Comparison of ENCODE assay signal across 31 cellular contexts in genomic region chr2:36579297-36579664, GRCh38. TPM values are rescaled to one million over a fixed set of nuclear protein-coding genes. Genes with fewer than 3 reads are reported as not detected.
A peak's percentile ranks its signal among the peaks of the same experiment; 100 is the strongest.
DNase-seq lines count a peak whose midpoint lies in the region; ATAC-seq, FAIRE-seq and TF ChIP-seq lines count a peak whose summit lies in the region.
"Had no signal": no experiment of that assay in that cellular context is flagged by ENCODE, and none has a peak within 500 bp of the region (broad histone marks: within the 10 kb centered on the region; RNA-seq: fewer than 3 reads in every experiment).

No MANE protein-coding gene starts in this region.

- CTCF ChIA-PET in HepG2 (lab: Yijun Ruan, JAX; ENCODE audit: low intra/inter-chr PET ratio, low total read pairs), result no interaction called here
- CTCF ChIA-PET in T-cell (lab: Charles Lee), result no interaction called here

- ATAC-seq in HepG2 (peak; percentile 30; the same call in 2 of the 3 replicates), right lobe of liver (no peak), T-cell (replicated peaks in 1 of 4) (no peak)
- ATAC-seq: stimulated activated naive CD8-positive, alpha-beta T cell treated with anti-CD3 and anti-CD28 coated beads, Interleukin-15, Interleukin-2, amounts not matched to agents 100 U/mL and 50 U/mL, for 24 hours had no signal

- no peak for TF ChIP-seq POLR2A in HepG2 (IDR thresholded peaks at IDR 0.05; ENCODE audit: insufficient read depth in 1 of 2, low read depth in 2 of 2, low read length in 2 of 2)
- no peak for TF ChIP-seq POLR2A in right lobe of liver (IDR thresholded peaks at IDR 0.05)

- H3K4me1 ChIP-seq in HepG2 (ENCODE audit: insufficient read depth, low read length) (peaks cover 13% of the 10 kb centered on the region), right lobe of liver (peaks cover 0 to 12% (median 2%) of the 10 kb centered on the region in 4 donors)
- H3K4me1 ChIP-seq: adrenal gland, BLaER1, testis, uterus had no signal

- H3K36me3 Mint-ChIP-seq in progenitor cell of endocrine pancreas (ENCODE audit: insufficient read depth), result peaks cover 49% of the 10 kb centered on the region
- peaks cover 88% of the 10 kb centered on the region for H3K36me3 Mint-ChIP-seq in T-cell

- H3K27ac Mint-ChIP-seq in progenitor cell of endocrine pancreas (peak overlapping the region; percentile 81), T-cell (no peak overlapping the region)
- H3K27ac Mint-ChIP-seq: memory B cell had no signal

- H3K4me3 ChIP-seq in HepG2 (replicated peaks in 1 of 3; ENCODE audit: insufficient read depth in 1 of 3, low read depth in 2 of 3, low read length in 3 of 3), result no peak overlapping the region
- H3K4me3 ChIP-seq in right lobe of liver, result no peak overlapping the region
- H3K4me3 ChIP-seq: adrenal gland, BLaER1, dorsolateral prefrontal cortex, ovary, testis, uterus had no signal

- TF ChIP-seq RAD21 in HepG2 (CRISPR knock-in tag; IDR thresholded peaks at IDR 0.05), result no peak

- no peak for TF ChIP-seq CTCF in HepG2 (CRISPR knock-in tag; IDR thresholded peaks at IDR 0.05)
- TF ChIP-seq CTCF in right lobe of liver (IDR thresholded peaks at IDR 0.05), result no peak
- no peak for TF ChIP-seq CTCF in progenitor cell of endocrine pancreas (IDR thresholded peaks at IDR 0.05; ENCODE audit: unreplicated experiment)

- BruUV-seq in HepG2 (replicated peaks; lab: Mats Ljungman, UMichigan), result no TSS peak

- in situ Hi-C loops in HepG2 (cut with HindIII; ENCODE audit: extremely low pct_ligation_motif_present, low pct_unique_long_range_greater_than_20kb), result no loop called here

- H3K4me1 Mint-ChIP-seq in progenitor cell of endocrine pancreas (ENCODE audit: low read depth) (peaks cover 11% of the 10 kb centered on the region), T-cell (peaks cover 3 to 11% (median 6%) of the 10 kb centered on the region in 3 donors)
- H3K4me1 Mint-ChIP-seq: memory B cell, neural crest cell had no signal

- H3K9ac ChIP-seq in HepG2 (ENCODE audit: insufficient read depth, low read depth, low read length), result no peak overlapping the region
- H3K9ac ChIP-seq: BLaER1 had no signal

- H3K79me2 ChIP-seq in HepG2 (ENCODE audit: insufficient read depth, low read length), result no peaks in the 10 kb centered on the region

- no peak overlapping the region for H2AFZ ChIP-seq in HepG2 (ENCODE audit: low read length)

- intact Hi-C loops in HepG2 (cut with micrococcal nuclease; ENCODE audit: unreplicated experiment) (no loop called here), right lobe of liver (cut with DNase I) (no loop called here)

- DNase-seq in HepG2 (ENCODE audit: low spot score) (no peak), right lobe of liver (no peak), epithelial cell of prostate (ENCODE audit: low read depth, low spot score) (no peak), progenitor cell of endocrine pancreas (ENCODE audit: low spot score, unreplicated experiment) (no peak), NCI-H345 treated with DMSO at 0.1 percent for 48 hours (lab: John Stamatoyannopoulos, UW; ENCODE audit: unreplicated experiment) (no peak), NCI-H524 (lab: John Stamatoyannopoulos, UW) (no peak), T-cell (no peak)
- DNase-seq: activated CD4-positive, alpha-beta T cell treated with anti-CD3 and anti-CD28 coated beads for 4 hours; activated CD8-positive, alpha-beta memory T cell treated with anti-CD3 and anti-CD28 coated beads for 24 hours; activated T-cell treated with anti-CD3 and anti-CD28 coated beads for 4 hours; adrenal gland; cerebellar nuclear complex; dorsolateral prefrontal cortex; HCEC 1CT; hippocampal formation; Karpas-422; NCI-H1417 treated with DMSO at 0.1 percent for 48 hours; NCI-H2081; NCI-H2227 treated with DMSO at 0.1 percent for 48 hours; NCI-H69; ovary; SIG-M5; stimulated activated CD4-positive, alpha-beta T cell treated with anti-CD3 and anti-CD28 coated beads, Interleukin-1b, Interleukin-23, amount 100 ng/mL, for 48 hours; stimulated activated naive CD8-positive, alpha-beta T cell treated with anti-CD3 and anti-CD28 coated beads, Interleukin-15, Interleukin-2, amounts not matched to agents 100 U/mL and 50 U/mL, for 24 hours; testis; uterus had no signal

- H3K9me3 ChIP-seq in HepG2 (ENCODE audit: low read length) (no peaks in the 10 kb centered on the region), right lobe of liver (no peaks in the 10 kb centered on the region)
- H3K9me3 ChIP-seq: adrenal gland, BLaER1, ovary, testis, uterus had no signal

- H4K20me1 ChIP-seq in HepG2 (ENCODE audit: insufficient read depth, low read length), result no peaks in the 10 kb centered on the region

- no peaks in the 10 kb centered on the region for H3K27me3 ChIP-seq in HepG2 (ENCODE audit: control insufficient read depth in 1 of 2, insufficient read depth in 2 of 2, low read length in 2 of 2)
- H3K27me3 ChIP-seq in right lobe of liver, result no peaks in the 10 kb centered on the region
- H3K27me3 ChIP-seq: adrenal gland, BLaER1, dorsolateral prefrontal cortex, ovary, testis, uterus had no signal

- H3K4me3 Mint-ChIP-seq in progenitor cell of endocrine pancreas (ENCODE audit: low read depth), result no peak overlapping the region
- H3K4me3 Mint-ChIP-seq in T-cell, result no peak overlapping the region
- H3K4me3 Mint-ChIP-seq: memory B cell, neural crest cell had no signal

- H3K27ac ChIP-seq in HepG2 (ENCODE audit: extremely low read length, insufficient read depth, low read length) (no peak overlapping the region), right lobe of liver (no peak overlapping the region), epithelial cell of prostate (peak overlapping the region; percentile 26)
- H3K27ac ChIP-seq: BLaER1, ovary, testis, uterus had no signal

- peaks cover 17 to 74% of the 10 kb centered on the region in 2 experiments for H3K36me3 ChIP-seq in HepG2 (replicated peaks in 1 of 2; ENCODE audit: control insufficient read depth in 1 of 2, insufficient read depth in 2 of 2, low read length in 2 of 2)
- H3K36me3 ChIP-seq in right lobe of liver, result peaks cover 0 to 21% (median 9%) of the 10 kb centered on the region in 4 donors
- H3K36me3 ChIP-seq: ovary, uterus had no signal

- H3K9me3 Mint-ChIP-seq in progenitor cell of endocrine pancreas (ENCODE audit: low read depth) (no peaks in the 10 kb centered on the region), T-cell (no peaks in the 10 kb centered on the region)
- H3K9me3 Mint-ChIP-seq: memory B cell, neural crest cell had no signal

- FAIRE-seq in HepG2 (lab: Jason Lieb, UNC), result no peak
- FAIRE-seq: GM12892, RCC 7860 had no signal

- TF ChIP-seq EP300 in HepG2 (IDR thresholded peaks at IDR 0.05; ENCODE audit: low read depth in 2 of 2, low read length in 2 of 2) (no peak), HepG2 (CRISPR knock-in tag; IDR thresholded peaks at IDR 0.05; ENCODE audit: borderline replicate concordance) (no peak)

- no peak overlapping the region for H3K4me2 ChIP-seq in HepG2 (ENCODE audit: low read depth, low read length)
- H3K4me2 ChIP-seq: BLaER1 had no signal

- POLR2A ChIA-PET in HepG2 (lab: Yijun Ruan, JAX), result no interaction called here
- POLR2A ChIA-PET in T-cell (lab: Charles Lee), result no interaction called here

- H3K27me3 Mint-ChIP-seq in progenitor cell of endocrine pancreas (no peaks in the 10 kb centered on the region), T-cell (no peaks in the 10 kb centered on the region)
- H3K27me3 Mint-ChIP-seq: memory B cell had no signal

TF ChIP-seq in HepG2, 621 proteins besides CTCF, POLR2A, EP300 and RAD21 (continues in another document):
- no peak for TF ChIP-seq FOSL1 (CRISPR knock-in tag; IDR thresholded peaks at IDR 0.05; ENCODE audit: borderline replicate concordance)
- no peak for TF ChIP-seq KLF11 (CRISPR knock-in tag; IDR thresholded peaks at IDR 0.05)
- TF ChIP-seq GATAD2A (CRISPR knock-in tag; IDR thresholded peaks at IDR 0.05), result no peak
- no peak for TF ChIP-seq RFX5 (IDR thresholded peaks at IDR 0.05; ENCODE audit: low read depth, low read length)

RNA-seq across cellular contexts. Expression of gene FEZ2, which starts 18.7 kb away (rescaled TPM):
- total RNA-seq in HepG2 (2016; rRNA removed; fragmentation: Illumina TruSeq; extraction: Trizol) (59.1 and 59.3 TPM in 2 replicates), right lobe of liver (10 to 100 TPM; 11.1 to 22.2 (median 18.7) TPM), progenitor cell of endocrine pancreas (28.7 and 36.1 TPM in 2 replicates), T-cell (10 to 100 TPM; 11.0 to 17.3 (median 12.8) TPM)
- total RNA-seq in HepG2 (2016; cell fraction: cytosol; rRNA removed; fragmentation: Illumina TruSeq; extraction: Trizol; ENCODE audit: low read depth), result 8.4 and 12.9 TPM in 2 replicates
- total RNA-seq in HepG2 (2016; cell fraction: insoluble cytoplasmic fraction; rRNA removed; fragmentation: Illumina TruSeq; extraction: Trizol), result 54.2 and 72.2 TPM in 2 replicates
- total RNA-seq in HepG2 (2016; cell fraction: membrane; rRNA removed; fragmentation: Illumina TruSeq; extraction: Trizol), result 24.4 TPM in 2 replicates
- 58.1 and 65.8 TPM in 2 replicates for total RNA-seq in HepG2 (2016; cell fraction: nucleus; rRNA removed; fragmentation: Illumina TruSeq; extraction: Trizol)
- 30.0 and 42.5 TPM in 2 replicates for polyA plus RNA-seq in HepG2 (2011; rRNA removed)
- polyA plus RNA-seq in HepG2 (2011; cell fraction: cytosol; rRNA removed), result 14.6 and 23.9 TPM in 2 replicates
- polyA plus RNA-seq in HepG2 (2011; cell fraction: nucleus; rRNA removed), result 18.9 and 26.2 TPM in 2 replicates
- 37.5 and 58.9 TPM in 2 replicates for polyA plus RNA-seq in HepG2 (2012)
- 8.4 and 9.6 TPM in 2 replicates for polyA plus RNA-seq in HepG2 (2016; cell fraction: cytosol; fragmentation: Illumina TruSeq; extraction: Trizol; ENCODE audit: low read depth)
- polyA plus RNA-seq in HepG2 (2016; cell fraction: insoluble cytoplasmic fraction; fragmentation: Illumina TruSeq; extraction: Trizol; ENCODE audit: low read depth), result 57.2 and 67.4 TPM in 2 replicates
- polyA plus RNA-seq in HepG2 (2016; cell fraction: membrane; fragmentation: Illumina TruSeq; extraction: Trizol; ENCODE audit: low read depth), result 16.7 and 18.6 TPM in 2 replicates
- 44.6 and 44.8 TPM in 2 replicates for polyA plus RNA-seq in HepG2 (2016; cell fraction: nucleus; fragmentation: Illumina TruSeq; extraction: Trizol; ENCODE audit: insufficient read depth, low read depth)
- 3.2 and 8.2 TPM in 2 replicates for polyA minus RNA-seq in HepG2 (2011; rRNA and poly(A)+ RNA removed; ENCODE audit: low replicate concordance)
- 18.1 and 22.6 TPM in 2 replicates for polyA minus RNA-seq in HepG2 (2011; cell fraction: cytosol; rRNA and poly(A)+ RNA removed)
- 116 and 120 TPM in 2 replicates for polyA minus RNA-seq in HepG2 (2011; cell fraction: nucleus; rRNA and poly(A)+ RNA removed)
